In genomic region chr2:135227386-135227785, GRCh38 we compare ENCODE assay signal across 24 cellular contexts.
DNase-seq lines count a peak whose midpoint lies in the region; FAIRE-seq and TF ChIP-seq lines count a peak whose summit lies in the region.
"Had no signal": no experiment of that assay in that cellular context is flagged by ENCODE, and none has a peak within 500 bp of the region (broad histone marks: within the 10 kb centered on the region; RNA-seq: fewer than 3 reads in every experiment).

No MANE protein-coding gene starts in this region.

- no peak for FAIRE-seq in H54 (lab: Jason Lieb, UNC)

- no peak for TF ChIP-seq POLR2A in H54 (IDR thresholded peaks at IDR 0.05; ENCODE audit: low read depth, low read length)

- DNase-seq in EH (ENCODE audit: low read depth) (peak; percentile 67), LHCN-M2 (ENCODE audit: low read depth) (peak; percentile 10), fibroblast of mammary gland (ENCODE audit: low read depth) (peak; percentile 71), skeletal muscle cell (ENCODE audit: low read depth) (peak; percentile 5), H54 (ENCODE audit: insufficient read length, low spot score) (no peak)
- DNase-seq in central memory CD4-positive, alpha-beta T cell: no peak
- no peak for DNase-seq in stimulated activated CD4-positive, alpha-beta T cell treated with anti-CD3 and anti-CD28 coated beads, Interleukin-2, amount 100 ng/mL, for 24 hours
- DNase-seq in activated effector memory CD4-positive, alpha-beta T cell treated with anti-CD3 and anti-CD28 coated beads, Interleukin-2, amount 50 U/mL, for 16 hours: no peak
- DNase-seq: activated CD4-positive, alpha-beta T cell treated with anti-CD3 and anti-CD28 coated beads, Interleukin-2, amount 50 U/mL, for 48 hours; activated CD8-positive, alpha-beta memory T cell treated with anti-CD3 and anti-CD28 coated beads, Interleukin-2, amount 50 U/mL, for 4 hours; aorta; caudate nucleus; CD4-positive, alpha-beta memory T cell; dermis blood vessel endothelial cell; glutamatergic neuron; kidney glomerular epithelial cell; MV-4-11; NCI-H146; nephron progenitor cell; spleen; stimulated activated CD4-positive, alpha-beta T cell treated with anti-CD3 and anti-CD28 coated beads, Interleukin-4, amount 100 ng/mL, for 24 hours; stimulated activated naive B cell treated with anti-CD40 and anti-IgM and Interleukin-4, amounts not matched to agents 10 μg/mL and 1 μg/mL and 100 μg/mL, for 72 hours; T-helper 17 cell had no signal

- H3K4me3 ChIP-seq in fibroblast of mammary gland (ENCODE audit: control insufficient read depth, low read depth, low read length): no peak overlapping the region
- H3K4me3 ChIP-seq in skeletal muscle cell (ENCODE audit: low read depth, low read length): no peak overlapping the region
- H3K4me3 ChIP-seq: esophagus muscularis mucosa, spleen had no signal

- TF ChIP-seq CTCF in fibroblast of mammary gland (conservative IDR thresholded peaks at IDR 0.05; ENCODE audit: control insufficient read depth, insufficient read depth, low read depth, low read length): no peak

Comparison
In these comparisons a context has a peak if more than half of its experiments do, and no peak if none do; other contexts are left out.
1. DNase-seq: peak in EH (single experiment), LHCN-M2 (single experiment), fibroblast of mammary gland (single experiment) and skeletal muscle cell (single experiment); none in H54 (single experiment), central memory CD4-positive, alpha-beta T cell (single experiment), stimulated activated CD4-positive, alpha-beta T cell treated with anti-CD3 and anti-CD28 coated beads, Interleukin-2, amount 100 ng/mL, for 24 hours (0 of 2) and activated effector memory CD4-positive, alpha-beta T cell treated with anti-CD3 and anti-CD28 coated beads, Interleukin-2, amount 50 U/mL, for 16 hours (single experiment).